ENCODE assay signal across 21 cellular contexts in genomic region chr21:23507501-23507900, GRCh38.
"Had no signal": no experiment of that assay in that cellular context is flagged by ENCODE, and none has a peak within 500 bp of the region (broad histone marks: within the 10 kb centered on the region; RNA-seq: fewer than 3 reads in every experiment).

No MANE protein-coding gene starts in this region.

- H3K4me1 ChIP-seq: SJSA1 had no signal

- H3K9me3 Mint-ChIP-seq: IgD-negative memory B cell had no signal

- H3K27me3 Mint-ChIP-seq: IgD-negative memory B cell had no signal

- H3K27me3 ChIP-seq: SJSA1 had no signal

- H3K27ac ChIP-seq: HL-60, KMS-11, SJSA1, SK-N-MC had no signal

- H3K4me3 ChIP-seq: K562, SJSA1, SK-N-MC had no signal

- H3K9ac ChIP-seq: KMS-11 had no signal

- H3K27ac Mint-ChIP-seq: IgD-negative memory B cell had no signal

- H3K4me1 Mint-ChIP-seq: IgD-negative memory B cell had no signal

- H3K9me3 ChIP-seq: SJSA1 had no signal

- H3K4me2 ChIP-seq: KMS-11 had no signal

- H3K36me3 Mint-ChIP-seq: IgD-negative memory B cell had no signal

- ATAC-seq: K562 had no signal

- DNase-seq: Kasumi-1, MM.1S, NCI-H1092 treated with DMSO at 0.1 percent for 48 hours, NCI-H1436 treated with DMSO at 0.1 percent for 48 hours, NCI-H1694, NCI-H187 treated with DMSO at 0.1 percent for 48 hours, NCI-H2029 treated with DMSO at 0.1 percent for 48 hours, NCI-H2107, NCI-H2227 treated with DMSO at 0.1 percent for 48 hours, NCI-H524 treated with DMSO at 0.1 percent for 48 hours, Right ventricle myocardium superior, RPMI8226, SIG-M5, SW 1271, T-helper 1 cell had no signal

- H3K36me3 ChIP-seq: SJSA1 had no signal
